In the genomic region with DNA sequence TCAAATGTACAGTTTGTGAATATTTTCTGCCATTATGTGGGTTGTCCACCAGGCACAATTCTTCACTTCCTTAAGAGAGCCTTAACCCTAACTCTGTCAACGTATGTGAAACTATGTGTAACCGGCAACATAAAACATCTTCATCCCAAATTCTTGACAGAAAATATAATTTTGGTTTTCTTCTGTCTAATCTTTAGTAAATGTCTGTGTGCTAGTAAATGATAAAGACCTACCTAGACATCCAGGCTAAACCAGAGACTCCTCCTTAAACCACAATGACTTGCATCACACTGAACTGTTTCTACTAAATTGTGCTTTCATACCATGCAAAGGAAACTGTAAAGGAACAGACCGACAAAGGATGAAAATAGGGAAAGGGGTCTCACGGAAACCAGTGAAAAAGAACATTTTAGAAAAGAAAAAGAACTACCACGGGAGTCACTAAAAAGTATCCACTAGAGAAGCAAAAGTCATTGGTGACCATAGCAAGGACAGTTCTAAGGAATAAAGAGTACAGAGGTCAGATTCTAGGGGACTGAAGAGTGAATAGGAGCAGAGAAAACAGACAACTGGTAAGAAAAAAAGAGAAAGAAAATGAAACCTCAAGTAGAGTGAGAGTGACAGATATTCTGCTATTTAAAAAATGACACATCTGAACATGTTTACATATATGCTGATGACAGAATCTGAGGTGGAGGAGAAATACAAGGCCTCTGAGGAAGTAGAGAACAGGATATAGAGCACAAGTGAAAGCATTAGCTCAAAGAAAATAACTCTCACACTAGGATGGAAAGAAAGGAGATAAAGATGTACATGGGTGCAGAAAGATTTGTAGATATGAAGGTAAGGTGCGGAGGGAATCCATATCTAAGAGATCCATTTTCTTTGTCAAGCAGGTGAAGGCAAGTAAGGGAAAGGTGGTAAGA, we compare ENCODE assay signal across 8 cellular contexts. TPM values are rescaled to one million over a fixed set of nuclear protein-coding genes. Genes with fewer than 3 reads are reported as not detected.
DNase-seq lines count a peak whose midpoint lies in the region; ATAC-seq and TF ChIP-seq lines count a peak whose summit lies in the region.

No MANE protein-coding gene starts in this region.

- no peaks in the 10 kb centered on the region for H3K27me3 ChIP-seq in neural progenitor cell
- H3K27me3 ChIP-seq in GM23338 (ENCODE audit: insufficient read depth): no peaks in the 10 kb centered on the region

- peak overlapping the region; percentile 98 for H3K27ac Mint-ChIP-seq in activated T-cell treated with anti-CD3 and anti-CD28 coated beads, Interleukin-2, amount 50 U/mL, for 72 hours
- H3K27ac Mint-ChIP-seq in activated CD8-positive, alpha-beta T cell treated with anti-CD3 and anti-CD28 coated beads, Interleukin-2, amount 10 ng/mL, durations not matched to agents 7 days and 5 days: peak overlapping the region; percentile 90
- peak overlapping the region; percentile 21 for H3K27ac Mint-ChIP-seq in stimulated activated naive B cell treated with anti-CD40 and anti-IgM and Interleukin-4, amounts not matched to agents 10 μg/mL and 1 μg/mL and 100 μg/mL, for 72 hours
- no peak overlapping the region for H3K27ac Mint-ChIP-seq in neural progenitor cell
- no peak overlapping the region for H3K27ac Mint-ChIP-seq in GM23338

- H3K9me2 ChIP-seq in GM23338 (ENCODE audit: insufficient read depth): no peaks in the 10 kb centered on the region

- H3K27me3 Mint-ChIP-seq in activated T-cell treated with anti-CD3 and anti-CD28 coated beads, Interleukin-2, amount 50 U/mL, for 72 hours (ENCODE audit: low read depth): no peaks in the 10 kb centered on the region
- H3K27me3 Mint-ChIP-seq in activated CD8-positive, alpha-beta T cell treated with anti-CD3 and anti-CD28 coated beads, Interleukin-2, amount 10 ng/mL, durations not matched to agents 7 days and 5 days (ENCODE audit: low read depth): no peaks in the 10 kb centered on the region
- H3K27me3 Mint-ChIP-seq in stimulated activated naive B cell treated with anti-CD40 and anti-IgM and Interleukin-4, amounts not matched to agents 10 μg/mL and 1 μg/mL and 100 μg/mL, for 72 hours: no peaks in the 10 kb centered on the region
- no peaks in the 10 kb centered on the region for H3K27me3 Mint-ChIP-seq in neural progenitor cell (ENCODE audit: insufficient read depth, low read depth)
- H3K27me3 Mint-ChIP-seq in GM23338 (ENCODE audit: insufficient read depth, low read depth, poor library complexity): no peaks in the 10 kb centered on the region

- H3K4me3 ChIP-seq in neural progenitor cell (no peak overlapping the region), GM23338 (no peak overlapping the region)

- H3K9me3 ChIP-seq in neural progenitor cell (ENCODE audit: low read depth): no peaks in the 10 kb centered on the region

- no peaks in the 10 kb centered on the region for H3F3A ChIP-seq in neural progenitor cell (ENCODE audit: low read depth)
- H3F3A ChIP-seq in GM23338 (replicated peaks; ENCODE audit: low read depth): no peaks in the 10 kb centered on the region

- H3K79me2 ChIP-seq in neural progenitor cell (ENCODE audit: low read depth) (peaks cover 2% of the 10 kb centered on the region), GM23338 (replicated peaks; ENCODE audit: insufficient read depth) (peaks cover 40% of the 10 kb centered on the region)

- DNase-seq in activated T-cell treated with anti-CD3 and anti-CD28 coated beads, Interleukin-2, amount 50 U/mL, for 72 hours: peak in 1 of 2 donors; percentile 19
- DNase-seq in activated T-cell treated with anti-CD3 and anti-CD28 coated beads, Interleukin-2, amount 50 U/mL, for 1 hour: no peak
- peak; percentile 37 for DNase-seq in activated CD8-positive, alpha-beta T cell treated with anti-CD3 and anti-CD28 coated beads, Interleukin-2, amount 10 ng/mL, durations not matched to agents 7 days and 5 days
- no peak for DNase-seq in stimulated activated naive B cell treated with anti-CD40 and anti-IgM and Interleukin-4, amounts not matched to agents 10 μg/mL and 1 μg/mL and 100 μg/mL, for 72 hours
- DNase-seq in NCI-H1417 (lab: John Stamatoyannopoulos, UW): no peak
- DNase-seq in neural progenitor cell (ENCODE audit: low spot score): no peak
- no peak for DNase-seq in GM23338 (ENCODE audit: low spot score)

- no peak overlapping the region for H3K9ac ChIP-seq in neural progenitor cell

- CTCF ChIA-PET in activated CD8-positive, alpha-beta T cell treated with anti-CD3 and anti-CD28 coated beads, Interleukin-2, amount 10 ng/mL, durations not matched to agents 7 days and 5 days (lab: Charles Lee): interaction anchor here (1.0 to 1.3 kb wide), 2 partner anchors 38 to 158 kb away, joined by 3 to 4 read pairs; no protein-coding TSS in a partner anchor

- no peak overlapping the region for H3K4me2 ChIP-seq in neural progenitor cell
- H3K4me2 ChIP-seq in GM23338: no peak overlapping the region

- no peaks in the 10 kb centered on the region for H3K9me3 Mint-ChIP-seq in activated T-cell treated with anti-CD3 and anti-CD28 coated beads, Interleukin-2, amount 50 U/mL, for 72 hours
- no peaks in the 10 kb centered on the region for H3K9me3 Mint-ChIP-seq in activated CD8-positive, alpha-beta T cell treated with anti-CD3 and anti-CD28 coated beads, Interleukin-2, amount 10 ng/mL, durations not matched to agents 7 days and 5 days (ENCODE audit: insufficient read depth)
- no peaks in the 10 kb centered on the region for H3K9me3 Mint-ChIP-seq in stimulated activated naive B cell treated with anti-CD40 and anti-IgM and Interleukin-4, amounts not matched to agents 10 μg/mL and 1 μg/mL and 100 μg/mL, for 72 hours
- no peaks in the 10 kb centered on the region for H3K9me3 Mint-ChIP-seq in neural progenitor cell
- no peaks in the 10 kb centered on the region for H3K9me3 Mint-ChIP-seq in GM23338

- peak; percentile 92 to 93 for ATAC-seq in activated T-cell treated with anti-CD3 and anti-CD28 coated beads, Interleukin-2, amount 50 U/mL, for 72 hours (replicated peaks in 1 of 2)
- peak; percentile 85 for ATAC-seq in HG03432 (IDR thresholded peaks at IDR 0.05; ENCODE audit: unreplicated experiment)
- ATAC-seq in activated CD8-positive, alpha-beta T cell treated with anti-CD3 and anti-CD28 coated beads, Interleukin-2, amount 10 ng/mL, durations not matched to agents 7 days and 5 days: peak; percentile 84
- peak; percentile 84 to 86 for ATAC-seq in stimulated activated naive B cell treated with anti-CD40 and anti-IgM and Interleukin-4, amounts not matched to agents 10 μg/mL and 1 μg/mL and 100 μg/mL, for 72 hours (replicated peaks)
- no peak for ATAC-seq in GM23338

- peaks cover 5 to 10% of the 10 kb centered on the region in 2 donors for H3K36me3 Mint-ChIP-seq in activated T-cell treated with anti-CD3 and anti-CD28 coated beads, Interleukin-2, amount 50 U/mL, for 72 hours (ENCODE audit: insufficient read depth in 2 of 2)
- H3K36me3 Mint-ChIP-seq in activated CD8-positive, alpha-beta T cell treated with anti-CD3 and anti-CD28 coated beads, Interleukin-2, amount 10 ng/mL, durations not matched to agents 7 days and 5 days (ENCODE audit: low read depth): peaks cover 39% of the 10 kb centered on the region
- H3K36me3 Mint-ChIP-seq in stimulated activated naive B cell treated with anti-CD40 and anti-IgM and Interleukin-4, amounts not matched to agents 10 μg/mL and 1 μg/mL and 100 μg/mL, for 72 hours: peaks cover 22 to 26% of the 10 kb centered on the region in 2 donors
- peaks cover 6% of the 10 kb centered on the region for H3K36me3 Mint-ChIP-seq in neural progenitor cell
- no peaks in the 10 kb centered on the region; the same call in 2 of the 3 replicates for H3K36me3 Mint-ChIP-seq in GM23338 (ENCODE audit: low read depth)

- H2AFZ ChIP-seq in neural progenitor cell (replicated peaks) (no peak overlapping the region), GM23338 (no peak overlapping the region)

- H3K36me3 ChIP-seq in neural progenitor cell: peaks cover 6% of the 10 kb centered on the region
- H3K36me3 ChIP-seq in GM23338 (ENCODE audit: insufficient read depth): peaks cover 4% of the 10 kb centered on the region; the same call in 1 of the 2 replicates

- H3K4me1 Mint-ChIP-seq in activated T-cell treated with anti-CD3 and anti-CD28 coated beads, Interleukin-2, amount 50 U/mL, for 72 hours (ENCODE audit: low read depth): peaks cover 31% of the 10 kb centered on the region
- H3K4me1 Mint-ChIP-seq in activated CD8-positive, alpha-beta T cell treated with anti-CD3 and anti-CD28 coated beads, Interleukin-2, amount 10 ng/mL, durations not matched to agents 7 days and 5 days (ENCODE audit: low read depth): peaks cover 35% of the 10 kb centered on the region
- peaks cover 14 to 32% of the 10 kb centered on the region in 2 donors for H3K4me1 Mint-ChIP-seq in stimulated activated naive B cell treated with anti-CD40 and anti-IgM and Interleukin-4, amounts not matched to agents 10 μg/mL and 1 μg/mL and 100 μg/mL, for 72 hours
- H3K4me1 Mint-ChIP-seq in neural progenitor cell (peaks cover 4% of the 10 kb centered on the region), GM23338 (peaks cover 6% of the 10 kb centered on the region; the same call in 2 of the 3 replicates)

- H3K4me1 ChIP-seq in neural progenitor cell (no peaks in the 10 kb centered on the region), GM23338 (ENCODE audit: insufficient read depth) (peaks cover 6% of the 10 kb centered on the region; the same call in 1 of the 2 replicates)

- no peak for TF ChIP-seq CTCF in neural progenitor cell (IDR thresholded peaks at IDR 0.05)
- no peak for TF ChIP-seq CTCF in GM23338 (conservative IDR thresholded peaks at IDR 0.05; ENCODE audit: low read depth in 2 of 2)

- H4K20me1 ChIP-seq in neural progenitor cell (ENCODE audit: low read depth) (no peaks in the 10 kb centered on the region), GM23338 (replicated peaks; ENCODE audit: insufficient read depth) (peaks cover 3% of the 10 kb centered on the region; the same call in 1 of the 2 replicates)

- H3K4me3 Mint-ChIP-seq in activated T-cell treated with anti-CD3 and anti-CD28 coated beads, Interleukin-2, amount 50 U/mL, for 72 hours: peak overlapping the region; percentile 43 to 62
- H3K4me3 Mint-ChIP-seq in activated CD8-positive, alpha-beta T cell treated with anti-CD3 and anti-CD28 coated beads, Interleukin-2, amount 10 ng/mL, durations not matched to agents 7 days and 5 days: peak overlapping the region; percentile 64
- H3K4me3 Mint-ChIP-seq in stimulated activated naive B cell treated with anti-CD40 and anti-IgM and Interleukin-4, amounts not matched to agents 10 μg/mL and 1 μg/mL and 100 μg/mL, for 72 hours: peak overlapping the region; percentile 2 to 3
- H3K4me3 Mint-ChIP-seq in neural progenitor cell: no peak overlapping the region
- H3K4me3 Mint-ChIP-seq in GM23338: no peak overlapping the region

- H3K27ac ChIP-seq in neural progenitor cell: no peak overlapping the region
- no peak overlapping the region for H3K27ac ChIP-seq in GM23338 (ENCODE audit: low read depth)

- POLR2A ChIA-PET in activated CD8-positive, alpha-beta T cell treated with anti-CD3 and anti-CD28 coated beads, Interleukin-2, amount 10 ng/mL, durations not matched to agents 7 days and 5 days (lab: Charles Lee): interaction anchor here (1.0 to 1.3 kb wide), 2 partner anchors 49 to 50 kb away, joined by 3 to 4 read pairs; partner anchors contain the start of gene FNIP1

RNA-seq across cellular contexts. Expression of gene FNIP1, which starts 49.4 kb away (rescaled TPM):
- total RNA-seq in activated T-cell treated with anti-CD3 and anti-CD28 coated beads, Interleukin-2, amount 50 U/mL, for 72 hours: 10 to 100 TPM; 23.0 to 23.8 TPM
- total RNA-seq in activated CD8-positive, alpha-beta T cell treated with anti-CD3 and anti-CD28 coated beads, Interleukin-2, amount 10 ng/mL, durations not matched to agents 7 days and 5 days: 10 to 100 TPM; 25.5 to 26.7 TPM
- 26.0 and 44.4 TPM in 2 replicates for total RNA-seq in neural progenitor cell (ENCODE audit: low replicate concordance)
- 20.7 and 27.9 TPM in 2 replicates for total RNA-seq in GM23338 (2014; rRNA removed; shearing (Covaris generic))
- 7.7 and 8.2 TPM in 2 replicates for polyA plus RNA-seq in GM23338 (2016; fragmentation: Nextera tagmentation; extraction: Ambion mirVana)

Comparison
In these comparisons a context has a peak if more than half of its experiments do, and no peak if none do; other contexts are left out.
1. H3K27ac Mint-ChIP-seq: peak in activated T-cell treated with anti-CD3 and anti-CD28 coated beads, Interleukin-2, amount 50 U/mL, for 72 hours (single experiment), activated CD8-positive, alpha-beta T cell treated with anti-CD3 and anti-CD28 coated beads, Interleukin-2, amount 10 ng/mL, durations not matched to agents 7 days and 5 days (single experiment) and stimulated activated naive B cell treated with anti-CD40 and anti-IgM and Interleukin-4, amounts not matched to agents 10 μg/mL and 1 μg/mL and 100 μg/mL, for 72 hours (single experiment); none in neural progenitor cell (single experiment) and GM23338 (single experiment).
2. H3K4me3 Mint-ChIP-seq: peak in activated T-cell treated with anti-CD3 and anti-CD28 coated beads, Interleukin-2, amount 50 U/mL, for 72 hours (2 of 2), activated CD8-positive, alpha-beta T cell treated with anti-CD3 and anti-CD28 coated beads, Interleukin-2, amount 10 ng/mL, durations not matched to agents 7 days and 5 days (single experiment) and stimulated activated naive B cell treated with anti-CD40 and anti-IgM and Interleukin-4, amounts not matched to agents 10 μg/mL and 1 μg/mL and 100 μg/mL, for 72 hours (2 of 2); none in neural progenitor cell (single experiment) and GM23338 (single experiment).